Comparison of ENCODE assay signal across 10 cellular contexts in genomic region chr11:66314561-66315497, GRCh38. TPM values are rescaled to one million over a fixed set of nuclear protein-coding genes. Genes with fewer than 3 reads are reported as not detected.
DNase-seq lines count a peak whose midpoint lies in the region; ATAC-seq, FAIRE-seq and TF ChIP-seq lines count a peak whose summit lies in the region.
"Had no signal": no experiment of that assay in that cellular context is flagged by ENCODE, and none has a peak within 500 bp of the region (broad histone marks: within the 10 kb centered on the region; RNA-seq: fewer than 3 reads in every experiment).

No MANE protein-coding gene starts in this region.

- 93% methylated on average over 17 of the region's 17 CpGs; no CpG with 5 or more reads in 1 of the 2 experiments for WGBS in H1 (ENCODE audit: extremely low coverage in 1 of 2, insufficient coverage in 1 of 2, insufficient read length in 1 of 2, insufficient replicate concordance in 2 of 2, low coverage in 1 of 2, low lambda C conversion rate in 2 of 2, missing lambda C conversion rate in 1 of 2), 2 experiments

- H4K8ac ChIP-seq in H1 (ENCODE audit: extremely low read depth, insufficient read depth, low read length) = peak overlapping the region; percentile 1; the same call in 1 of the 2 replicates

- TF ChIP-seq RAD21 in H1 (IDR thresholded peaks at IDR 0.05 in 1 of 2, conservative IDR thresholded peaks at IDR 0.05 in 1 of 2; ENCODE audit: low read depth in 2 of 2, low read length in 2 of 2) = no peak

- DNase-seq in HTR-8/SVneo (ENCODE audit: insufficient read length, low spot score) = no peak
- no peak for DNase-seq in H1 (ENCODE audit: low read depth in 1 of 2, low spot score in 2 of 2)
- DNase-seq in neural progenitor cell (ENCODE audit: low spot score) = no peak
- no peak for DNase-seq in NCI-H510A treated with DMSO at 0.1 percent for 48 hours (lab: John Stamatoyannopoulos, UW)
- no peak for DNase-seq in LoVo (ENCODE audit: low spot score)
- DNase-seq in HAP-1 (ENCODE audit: low spot score in 2 of 2) = no peak
- DNase-seq: NCI-H1694 had no signal

- no peak overlapping the region for H3K14ac ChIP-seq in H1 (ENCODE audit: insufficient read length)

- H2AK5ac ChIP-seq in H1 (ENCODE audit: low read depth, low read length) = no peak overlapping the region

- H3K4me1 ChIP-seq in ACC112 (ENCODE audit: control insufficient read depth, insufficient read depth, low read length, unreplicated experiment) (peaks cover 31% of the 10 kb centered on the region), H1 (replicated peaks in 1 of 4; ENCODE audit: control insufficient read depth in 3 of 4, insufficient read depth in 4 of 4, low read length in 3 of 4) (peaks cover 12 to 33% (median 22%) of the 10 kb centered on the region in 4 experiments), neural progenitor cell (peaks cover 28% of the 10 kb centered on the region), HAP-1 (peaks cover 8% of the 10 kb centered on the region)

- H2BK120ac ChIP-seq in H1 (replicated peaks; ENCODE audit: low read depth, low read length) = no peak overlapping the region

- H2BK5ac ChIP-seq in H1 (ENCODE audit: low read depth, low read length) = no peak overlapping the region

- H3K4me3 ChIP-seq in ACC112 (ENCODE audit: low read depth, low read length) (peak overlapping the region; percentile 94), H1 (ENCODE audit: extremely low read depth in 1 of 4, insufficient read depth in 2 of 4, low read depth in 3 of 4, low read length in 4 of 4) (no peak overlapping the region), neural progenitor cell (no peak overlapping the region), HAP-1 (no peak overlapping the region)

- peak overlapping the region; percentile 40 for H3K27ac Mint-ChIP-seq in neural progenitor cell

- peaks cover 6% of the 10 kb centered on the region for H3K9me3 Mint-ChIP-seq in neural progenitor cell

- POLR2A ChIA-PET in H1 (lab: Charles Lee; ENCODE audit: partially characterized antibody) = interaction anchor here (1.1 to 3.5 kb wide), 4 partner anchors 15 to 33 kb away, joined by 4 to 19 read pairs (median 4); no protein-coding TSS in a partner anchor

- H4K20me1 ChIP-seq in H1 (replicated peaks in 1 of 2; ENCODE audit: control insufficient read depth in 1 of 2, insufficient read depth in 2 of 2, low read length in 2 of 2) (no peaks in the 10 kb centered on the region), neural progenitor cell (ENCODE audit: low read depth) (no peaks in the 10 kb centered on the region)

- CTCF ChIA-PET in H1 (lab: Charles Lee; ENCODE audit: partially characterized antibody) = interaction anchor here (0.7 to 11.7 kb wide), 13 partner anchors 11 to 92 kb away, joined by 3 to 242 read pairs (median 4); partner anchors contain the start of gene RIN1

- no peak overlapping the region for H3K18ac ChIP-seq in H1 (ENCODE audit: extremely low read depth, low read length)

- peak overlapping the region; percentile 74 for H3K4me3 Mint-ChIP-seq in neural progenitor cell

- H2AFZ ChIP-seq in ACC112 (ENCODE audit: low read length, unreplicated experiment) = no peak overlapping the region
- H2AFZ ChIP-seq in H1 (ENCODE audit: low read length) = no peak overlapping the region
- no peak overlapping the region for H2AFZ ChIP-seq in neural progenitor cell (replicated peaks)

- no peak overlapping the region for H4K5ac ChIP-seq in H1 (ENCODE audit: insufficient read length, low read depth, low read length)

- H3K4me2 ChIP-seq in H1 (ENCODE audit: insufficient read depth in 1 of 2, low read depth in 2 of 2, low read length in 2 of 2) (no peak overlapping the region), neural progenitor cell (no peak overlapping the region)

- H3K9me3 ChIP-seq in H1 (ENCODE audit: insufficient read depth in 2 of 2, low read depth in 1 of 2, low read length in 1 of 2) = no peaks in the 10 kb centered on the region
- no peaks in the 10 kb centered on the region for H3K9me3 ChIP-seq in neural progenitor cell (ENCODE audit: low read depth)
- H3K9me3 ChIP-seq in HAP-1 = no peaks in the 10 kb centered on the region; the same call in 1 of the 2 replicates
- H3K9me3 ChIP-seq: neutrophil had no signal

- H3K27ac ChIP-seq in ACC112 (ENCODE audit: low read depth, low read length) = peak overlapping the region; percentile 97
- no peak overlapping the region for H3K27ac ChIP-seq in H1 (ENCODE audit: low read depth, low read length)
- H3K27ac ChIP-seq in neural progenitor cell = no peak overlapping the region
- H3K27ac ChIP-seq: neutrophil had no signal

- H3K36me3 ChIP-seq in ACC112 (ENCODE audit: insufficient read depth, low read length) (no peaks in the 10 kb centered on the region), H1 (ENCODE audit: control insufficient read depth in 2 of 4, insufficient read depth in 4 of 4, low read length in 3 of 4) (no peaks in the 10 kb centered on the region), neural progenitor cell (no peaks in the 10 kb centered on the region), HAP-1 (replicated peaks) (no peaks in the 10 kb centered on the region)
- H3K36me3 ChIP-seq: neutrophil had no signal

- no peaks in the 10 kb centered on the region for H3K27me3 ChIP-seq in ACC112 (ENCODE audit: insufficient read depth, low read length)
- peaks cover 0 to 3% (median 0%) of the 10 kb centered on the region in 4 experiments; a peak in 2 of 7 replicates for H3K27me3 ChIP-seq in H1 (replicated peaks in 1 of 4; ENCODE audit: control insufficient read depth in 3 of 4, extremely low read depth in 1 of 4, insufficient read depth in 3 of 4, low read length in 3 of 4)
- H3K27me3 ChIP-seq in neural progenitor cell = peaks cover 24% of the 10 kb centered on the region
- H3K27me3 ChIP-seq in HAP-1 (ENCODE audit: low read depth) = no peaks in the 10 kb centered on the region

- H3K27me3 Mint-ChIP-seq in neural progenitor cell (ENCODE audit: insufficient read depth, low read depth) = peaks cover 13% of the 10 kb centered on the region

- H3K4me1 Mint-ChIP-seq in neural progenitor cell = peaks cover 43% of the 10 kb centered on the region

- H3K79me2 ChIP-seq in ACC112 (ENCODE audit: control insufficient read depth, insufficient read depth, low read length, unreplicated experiment) = peaks cover 34% of the 10 kb centered on the region
- H3K79me2 ChIP-seq in H1 (ENCODE audit: control insufficient read depth in 1 of 2, insufficient read depth in 2 of 2, low read length in 2 of 2) = no peaks in the 10 kb centered on the region
- H3K79me2 ChIP-seq in neural progenitor cell (ENCODE audit: low read depth) = no peaks in the 10 kb centered on the region

- H3K9ac ChIP-seq in H1 (replicated peaks in 1 of 4; ENCODE audit: extremely low read depth in 1 of 4, low read depth in 3 of 4, low read length in 3 of 4) (no peak overlapping the region), neural progenitor cell (no peak overlapping the region)

- in situ Hi-C loops in HAP-1 (cut with MboI; ENCODE audit: low sequenced_read_pairs) = no loop called here

- no peak overlapping the region for H3K23ac ChIP-seq in H1 (ENCODE audit: insufficient read length)

- no peaks in the 10 kb centered on the region for H3K36me3 Mint-ChIP-seq in neural progenitor cell

- no peak overlapping the region for H3K4ac ChIP-seq in H1 (replicated peaks; ENCODE audit: insufficient read length, low read depth, low read length)

- FAIRE-seq in HTR-8/SVneo (lab: Jason Lieb, UNC) (peak; percentile 64), H1 (lab: Jason Lieb, UNC) (no peak)

- 0 out of 2 replicates have a peak overlapping the region, but pooled peaks have one; percentile 80 for H2BK12ac ChIP-seq in H1 (ENCODE audit: low read depth, low read length)

- TF ChIP-seq EP300 in H1 (IDR thresholded peaks at IDR 0.05; ENCODE audit: borderline replicate concordance in 1 of 2, low read depth in 2 of 2, low read length in 2 of 2) = no peak

- peaks cover 34% of the 10 kb centered on the region for H3F3A ChIP-seq in neural progenitor cell (ENCODE audit: low read depth)

- peaks cover 8% of the 10 kb centered on the region for H3K23me2 ChIP-seq in H1 (ENCODE audit: low read depth, low read length)

- H2BK20ac ChIP-seq in H1 (ENCODE audit: low read length) = no peak overlapping the region

- no peak for TF ChIP-seq POLR2A in H1 (IDR thresholded peaks at IDR 0.05; ENCODE audit: control extremely low read depth in 1 of 2, low read depth in 2 of 2, low read length in 2 of 2)

- H3K56ac ChIP-seq in H1 (replicated peaks; ENCODE audit: insufficient read length, low read depth, low read length) = no peak overlapping the region

- peak overlapping the region; percentile 62 for H4K91ac ChIP-seq in H1 (replicated peaks; ENCODE audit: insufficient read length, low read length)

- peak overlapping the region; percentile 40; the same call in 1 of the 2 replicates for H2BK15ac ChIP-seq in H1 (ENCODE audit: low read length)

- no peak for ATAC-seq in HG03520 (IDR thresholded peaks at IDR 0.05; ENCODE audit: unreplicated experiment)

- H3K79me1 ChIP-seq in H1 (ENCODE audit: low read depth, low read length) = no peaks in the 10 kb centered on the region

- TF ChIP-seq CTCF in H1 (IDR thresholded peaks at IDR 0.05; ENCODE audit: control extremely low read depth in 1 of 3, insufficient read depth in 1 of 3, low read depth in 1 of 3, low read length in 3 of 3) (no peak), neural progenitor cell (IDR thresholded peaks at IDR 0.05) (no peak)

RNA-seq across cellular contexts. Expression of gene CD248, which starts 2.0 kb away (rescaled TPM):
- total RNA-seq in H1 (2021; fragmentation: NEBNext Ultra II Directional; extraction: Animal tissue kit (Norgen Biotek cat#: 25700)) = 3.7 and 3.9 TPM in 2 replicates
- 2.7 and 4.6 TPM in 2 replicates for polyA plus RNA-seq in H1 (2011; rRNA removed)
- polyA plus RNA-seq in H1 (2011; cell fraction: cytosol; rRNA removed) = 0.84 TPM
- polyA plus RNA-seq in H1 (2011; cell fraction: nucleus; rRNA removed) = 3.0 TPM
- 1.9 to 3.4 TPM (median 2.7 TPM) in 4 replicates for polyA plus RNA-seq in H1 (2012, experiment 1 of 2)
- 2.8 TPM for polyA plus RNA-seq in H1 (2012, experiment 2 of 2)
- polyA plus RNA-seq in H1 (2013, experiment 1 of 2) = 11.9 TPM
- polyA plus RNA-seq in H1 (2013, experiment 2 of 2) = 11.8 TPM
- polyA minus RNA-seq in H1 (2011; rRNA and poly(A)+ RNA removed) = 0.61 and 0.95 TPM in 2 replicates
- 1.5 TPM for polyA minus RNA-seq in H1 (2011; cell fraction: cytosol; rRNA and poly(A)+ RNA removed)
- 1.5 TPM for polyA minus RNA-seq in H1 (2011; cell fraction: nucleus; rRNA and poly(A)+ RNA removed)
- 0.62 and 0.99 TPM in 2 replicates for total RNA-seq in neural progenitor cell (ENCODE audit: low replicate concordance)

RNA-seq across cellular contexts. Expression of gene RIN1, which starts 21.4 kb away (rescaled TPM):
- 5.4 and 6.6 TPM in 2 replicates for total RNA-seq in H1 (2021; fragmentation: NEBNext Ultra II Directional; extraction: Animal tissue kit (Norgen Biotek cat#: 25700))
- polyA plus RNA-seq in H1 (2011; rRNA removed) = 2.5 and 3.8 TPM in 2 replicates
- polyA plus RNA-seq in H1 (2011; cell fraction: cytosol; rRNA removed) = 2.3 TPM
- 10.6 TPM for polyA plus RNA-seq in H1 (2011; cell fraction: nucleus; rRNA removed)
- polyA plus RNA-seq in H1 (2012, experiment 1 of 2) = 2.5 to 4.3 TPM (median 3.7 TPM) in 4 replicates
- 2.9 TPM for polyA plus RNA-seq in H1 (2012, experiment 2 of 2)
- polyA plus RNA-seq in H1 (2013, experiment 1 of 2) = 4.4 TPM
- 4.3 TPM for polyA plus RNA-seq in H1 (2013, experiment 2 of 2)
- 0.66 and 0.98 TPM in 2 replicates for polyA minus RNA-seq in H1 (2011; rRNA and poly(A)+ RNA removed)
- polyA minus RNA-seq in H1 (2011; cell fraction: cytosol; rRNA and poly(A)+ RNA removed) = 6.0 TPM
- polyA minus RNA-seq in H1 (2011; cell fraction: nucleus; rRNA and poly(A)+ RNA removed) = 2.7 TPM
- total RNA-seq in neural progenitor cell (ENCODE audit: low replicate concordance) = 0.56 and 2.6 TPM in 2 replicates

RNA-seq across cellular contexts. Expression of gene TMEM151A, which starts 23.1 kb away (rescaled TPM):
- 2.4 and 3.2 TPM in 2 replicates for total RNA-seq in H1 (2021; fragmentation: NEBNext Ultra II Directional; extraction: Animal tissue kit (Norgen Biotek cat#: 25700))
- 3.2 and 4.5 TPM in 2 replicates for polyA plus RNA-seq in H1 (2011; rRNA removed)
- 2.2 TPM for polyA plus RNA-seq in H1 (2011; cell fraction: cytosol; rRNA removed)
- polyA plus RNA-seq in H1 (2011; cell fraction: nucleus; rRNA removed) = 2.4 TPM
- polyA plus RNA-seq in H1 (2012, experiment 1 of 2) = 0.87 to 2.5 TPM (median 2.1 TPM) in 4 replicates
- polyA plus RNA-seq in H1 (2012, experiment 2 of 2) = 2.3 TPM
- 3.7 TPM for polyA plus RNA-seq in H1 (2013, experiment 1 of 2)
- 4.0 TPM for polyA plus RNA-seq in H1 (2013, experiment 2 of 2)
- polyA minus RNA-seq in H1 (2011; rRNA and poly(A)+ RNA removed) = 0.56 and 1.3 TPM in 2 replicates
- polyA minus RNA-seq in H1 (2011; cell fraction: cytosol; rRNA and poly(A)+ RNA removed) = 1.8 TPM
- polyA minus RNA-seq in H1 (2011; cell fraction: nucleus; rRNA and poly(A)+ RNA removed) = 2.8 TPM
- 0.03 TPM in 1 of 2 replicates, not detected in the other for total RNA-seq in neural progenitor cell (ENCODE audit: low replicate concordance)

RNA-seq across cellular contexts. Expression of gene YIF1A, which starts 25.9 kb away (rescaled TPM):
- 70.1 and 75.9 TPM in 2 replicates for total RNA-seq in H1 (2021; fragmentation: NEBNext Ultra II Directional; extraction: Animal tissue kit (Norgen Biotek cat#: 25700))
- polyA plus RNA-seq in H1 (2011; rRNA removed) = 178 and 248 TPM in 2 replicates
- 106 TPM for polyA plus RNA-seq in H1 (2011; cell fraction: cytosol; rRNA removed)
- 184 TPM for polyA plus RNA-seq in H1 (2011; cell fraction: nucleus; rRNA removed)
- 50.7 to 118 TPM (median 101 TPM) in 4 replicates for polyA plus RNA-seq in H1 (2012, experiment 1 of 2)
- polyA plus RNA-seq in H1 (2012, experiment 2 of 2) = 274 TPM
- 179 TPM for polyA plus RNA-seq in H1 (2013, experiment 1 of 2)
- polyA plus RNA-seq in H1 (2013, experiment 2 of 2) = 193 TPM
- 96.9 and 101 TPM in 2 replicates for polyA minus RNA-seq in H1 (2011; rRNA and poly(A)+ RNA removed)
- polyA minus RNA-seq in H1 (2011; cell fraction: cytosol; rRNA and poly(A)+ RNA removed) = 80.4 TPM
- polyA minus RNA-seq in H1 (2011; cell fraction: nucleus; rRNA and poly(A)+ RNA removed) = 42.2 TPM
- 19.0 and 41.0 TPM in 2 replicates for total RNA-seq in neural progenitor cell (ENCODE audit: low replicate concordance)

RNA-seq across cellular contexts. Expression of gene BRMS1, which starts 30.1 kb away (rescaled TPM):
- total RNA-seq in H1 (2021; fragmentation: NEBNext Ultra II Directional; extraction: Animal tissue kit (Norgen Biotek cat#: 25700)) = 44.8 and 46.1 TPM in 2 replicates
- 39.2 and 46.5 TPM in 2 replicates for polyA plus RNA-seq in H1 (2011; rRNA removed)
- polyA plus RNA-seq in H1 (2011; cell fraction: cytosol; rRNA removed) = 51.8 TPM
- 43.6 TPM for polyA plus RNA-seq in H1 (2011; cell fraction: nucleus; rRNA removed)
- 28.2 to 53.4 TPM (median 50.2 TPM) in 4 replicates for polyA plus RNA-seq in H1 (2012, experiment 1 of 2)
- polyA plus RNA-seq in H1 (2012, experiment 2 of 2) = 55.2 TPM
- 30.3 TPM for polyA plus RNA-seq in H1 (2013, experiment 1 of 2)
- polyA plus RNA-seq in H1 (2013, experiment 2 of 2) = 31.5 TPM
- polyA minus RNA-seq in H1 (2011; rRNA and poly(A)+ RNA removed) = 10.5 and 13.1 TPM in 2 replicates
- polyA minus RNA-seq in H1 (2011; cell fraction: cytosol; rRNA and poly(A)+ RNA removed) = 12.4 TPM
- polyA minus RNA-seq in H1 (2011; cell fraction: nucleus; rRNA and poly(A)+ RNA removed) = 9.7 TPM
- total RNA-seq in neural progenitor cell (ENCODE audit: low replicate concordance) = 16.4 and 34.6 TPM in 2 replicates
